Comparison of ENCODE assay signal across 35 cellular contexts in genomic region chr4:141783770-141784169, GRCh38.
"Had no signal": no experiment of that assay in that cellular context is flagged by ENCODE, and none has a peak within 500 bp of the region (broad histone marks: within the 10 kb centered on the region; RNA-seq: fewer than 3 reads in every experiment).

No MANE protein-coding gene starts in this region.

- H3K36me3 ChIP-seq: MG63 had no signal

- H3K9me3 ChIP-seq: MG63 had no signal

- H3K4me3 ChIP-seq: MG63 had no signal

- DNase-seq: Kasumi-1, MG63, MM.1S, MV-4-11, NCI-H1048, NCI-H1092, NCI-H1092 treated with DMSO at 0.1 percent for 48 hours, NCI-H1105, NCI-H1105 treated with DMSO at 0.1 percent for 48 hours, NCI-H1417, NCI-H1417 treated with DMSO at 0.1 percent for 48 hours, NCI-H1436, NCI-H1436 treated with DMSO at 0.1 percent for 48 hours, NCI-H146, NCI-H1694, NCI-H1694 treated with DMSO at 0.1 percent for 48 hours, NCI-H187, NCI-H187 treated with DMSO at 0.1 percent for 48 hours, NCI-H1930, NCI-H2029, NCI-H2029 treated with DMSO at 0.1 percent for 48 hours, NCI-H2081, NCI-H2081 treated with DMSO at 0.1 percent for 48 hours, NCI-H2107, NCI-H2171, NCI-H2171 treated with DMSO at 0.1 percent for 48 hours, NCI-H2227 treated with DMSO at 0.1 percent for 48 hours, NCI-H226, NCI-H345, NCI-H446, NCI-H446 treated with DMSO at 0.1 percent for 48 hours, NCI-H510A, NCI-H510A treated with DMSO at 0.1 percent for 48 hours, NCI-H524, NCI-H524 treated with DMSO at 0.1 percent for 48 hours had no signal

- H3K27me3 ChIP-seq: MG63 had no signal
